ENCODE assay signal across 6 cellular contexts in genomic region chr17:18315498-18316360, GRCh38.
DNase-seq lines count a peak whose midpoint lies in the region; ATAC-seq lines count a peak whose summit lies in the region.

No MANE protein-coding gene starts in this region.

- peak overlapping the region; percentile 92 for H3K4me3 Mint-ChIP-seq in memory B cell

- no peaks in the 10 kb centered on the region for H3K27me3 Mint-ChIP-seq in memory B cell

- H3K27ac Mint-ChIP-seq in memory B cell = peak overlapping the region; percentile 97

- ATAC-seq in HG03175 (IDR thresholded peaks at IDR 0.05; ENCODE audit: unreplicated experiment) (peak; percentile 2), memory B cell (ENCODE audit: low read depth) (peak; percentile 34), HG02571 (IDR thresholded peaks at IDR 0.05; ENCODE audit: unreplicated experiment) (no peak), HG03378 (IDR thresholded peaks at IDR 0.05; ENCODE audit: unreplicated experiment) (no peak)

- H3K4me1 Mint-ChIP-seq in memory B cell = peaks cover 57% of the 10 kb centered on the region

- peak; percentile 13 to 16 for DNase-seq in activated T-helper 1 cell treated with anti-CD3 and anti-CD28 coated beads, Interleukin-2, amount 50 U/mL, for 16 hours (ENCODE audit: low read depth in 1 of 2, low spot score in 1 of 2)
- DNase-seq in memory B cell (ENCODE audit: low spot score in 2 of 2) (no peak), SW480 (ENCODE audit: low spot score) (no peak)

- H3K36me3 Mint-ChIP-seq in memory B cell = peaks cover 13% of the 10 kb centered on the region

- H3K9me3 Mint-ChIP-seq in memory B cell = peaks cover 2% of the 10 kb centered on the region

Comparison
In these comparisons a context has a peak if more than half of its experiments do, and no peak if none do; other contexts are left out.
1. ATAC-seq: peak in HG03175 (single experiment) and memory B cell (single experiment); none in HG02571 (single experiment) and HG03378 (single experiment).
2. DNase-seq: peak in activated T-helper 1 cell treated with anti-CD3 and anti-CD28 coated beads, Interleukin-2, amount 50 U/mL, for 16 hours (2 of 2); none in memory B cell (0 of 2) and SW480 (single experiment).